Comparison of ENCODE assay signal across 20 cellular contexts in genomic region chr11:95419915-95420314, GRCh38.
DNase-seq lines count a peak whose midpoint lies in the region; ATAC-seq and TF ChIP-seq lines count a peak whose summit lies in the region.
"Had no signal": no experiment of that assay in that cellular context is flagged by ENCODE, and none has a peak within 500 bp of the region (broad histone marks: within the 10 kb centered on the region; RNA-seq: fewer than 3 reads in every experiment).

No MANE protein-coding gene starts in this region.

- POLR2A ChIA-PET in AG04449 (lab: Yijun Ruan, JAX), result no interaction called here
- POLR2A ChIA-PET in A673 (lab: Charles Lee; ENCODE audit: low non-redundant PET), result no interaction called here

- ATAC-seq in foreskin keratinocyte, result peak; percentile 98
- ATAC-seq: A549; activated naive CD8-positive, alpha-beta T cell treated with anti-CD3 and anti-CD28 coated beads, Interleukin-2, amount 50 U/mL, for 24 hours; HepG2; right cardiac atrium had no signal

- H3K4me1 ChIP-seq in foreskin keratinocyte, result no peaks in the 10 kb centered on the region
- H3K4me1 ChIP-seq in A673 (ENCODE audit: insufficient read depth, low read length, poor library complexity, severe bottlenecking), result no peaks in the 10 kb centered on the region
- H3K4me1 ChIP-seq: A549, SJSA1 had no signal

- H3K27ac ChIP-seq in brain microvascular endothelial cell (no peak overlapping the region), foreskin keratinocyte (peak overlapping the region; percentile 64), A673 (ENCODE audit: low read depth, low read length, poor library complexity, severe bottlenecking) (no peak overlapping the region)
- H3K27ac ChIP-seq: A549, coronary artery, SJSA1 had no signal

- no TSS peak for BruUV-seq in A673 (replicated peaks; lab: Mats Ljungman, UMichigan)

- H3K27me3 ChIP-seq in brain microvascular endothelial cell (replicated peaks), result no peaks in the 10 kb centered on the region
- no peaks in the 10 kb centered on the region for H3K27me3 ChIP-seq in foreskin keratinocyte
- H3K27me3 ChIP-seq in A673 (replicated peaks; ENCODE audit: insufficient read depth, low read depth, low read length, poor library complexity), result no peaks in the 10 kb centered on the region
- H3K27me3 ChIP-seq: SJSA1 had no signal

- intact Hi-C loops in A673 (cut with micrococcal nuclease; ENCODE audit: unreplicated experiment), result no loop called here

- no peaks in the 10 kb centered on the region for H3K9me3 ChIP-seq in A673 (ENCODE audit: low read depth, low read length, poor library complexity, severe bottlenecking)
- H3K9me3 ChIP-seq: A549, SJSA1 had no signal

- in situ Hi-C loops in brain microvascular endothelial cell (cut with HindIII; ENCODE audit: low pct_ligation_motif_present, low sequenced_read_pairs), result no loop called here

- TF ChIP-seq CTCF in AG04449 (IDR thresholded peaks at IDR 0.05; ENCODE audit: insufficient read depth, low read length, missing control alignments), result no peak
- no peak for TF ChIP-seq CTCF in brain microvascular endothelial cell (IDR thresholded peaks at IDR 0.05; ENCODE audit: low read depth, low read length, missing control alignments)
- no peak for TF ChIP-seq CTCF in foreskin keratinocyte (conservative IDR thresholded peaks at IDR 0.05)
- no peak for TF ChIP-seq CTCF in A673 (conservative IDR thresholded peaks at IDR 0.05; ENCODE audit: low read depth, low read length)

- H3K4me3 ChIP-seq in AG04449 (ENCODE audit: low read depth, low read length) (no peak overlapping the region), brain microvascular endothelial cell (ENCODE audit: low read depth, low read length) (no peak overlapping the region), A673 (ENCODE audit: low read depth, low read length, poor library complexity, severe bottlenecking) (no peak overlapping the region)
- H3K4me3 ChIP-seq: A549, coronary artery, SJSA1 had no signal

- CTCF ChIA-PET in AG04449 (lab: Yijun Ruan, JAX), result interaction anchor here (0.8 to 1.7 kb wide), 2 partner anchors 12 to 285 kb away, joined by 3 to 8 read pairs; no protein-coding TSS in a partner anchor
- CTCF ChIA-PET in A673 (lab: Charles Lee), result no interaction called here

- peak; percentile 44 for DNase-seq in AG04449 (ENCODE audit: low read depth, low spot score)
- peak; percentile 68 for DNase-seq in HPDE6-E6E7 (ENCODE audit: extremely low spot score)
- DNase-seq in brain microvascular endothelial cell, result peak; percentile 77
- peak; percentile 70 to 85 for DNase-seq in foreskin keratinocyte
- no peak for DNase-seq in NCI-H82 treated with DMSO at 0.1 percent for 48 hours (lab: John Stamatoyannopoulos, UW; ENCODE audit: unreplicated experiment)
- DNase-seq in A673 (ENCODE audit: low spot score), result no peak
- DNase-seq in anterior cingulate cortex (lab: John Stamatoyannopoulos, UW), result no peak
- DNase-seq in SHP77 treated with DMSO at 0.1 percent for 48 hours (lab: John Stamatoyannopoulos, UW), result no peak
- DNase-seq: activated CD4-positive, alpha-beta T cell treated with anti-CD3 and anti-CD28 coated beads, Interleukin-2, amount 50 U/mL, for 1 hour; activated naive CD8-positive, alpha-beta T cell treated with anti-CD3 and anti-CD28 coated beads, Interleukin-2, amount 50 U/mL, for 24 hours; activated T-cell treated with anti-CD3 and anti-CD28 coated beads, Interleukin-2, amount 50 U/mL, for 48 hours; COR-L47; foreskin melanocyte; NCI-H1092; NK-92 treated with Interleukin-12 subunit alpha and Interleukin-12 subunit beta, amount 100 ng/mL, for 24 hours; right cardiac atrium had no signal

- H3K36me3 ChIP-seq in brain microvascular endothelial cell (replicated peaks) (no peaks in the 10 kb centered on the region), A673 (ENCODE audit: insufficient read depth, low read length, poor library complexity, severe bottlenecking) (no peaks in the 10 kb centered on the region)
- H3K36me3 ChIP-seq: SJSA1 had no signal

Comparison
In these comparisons a context has a peak if more than half of its experiments do, and no peak if none do; other contexts are left out.
1. DNase-seq: peak in AG04449 (single experiment), HPDE6-E6E7 (single experiment), brain microvascular endothelial cell (single experiment) and foreskin keratinocyte (2 of 2); none in NCI-H82 treated with DMSO at 0.1 percent for 48 hours (single experiment), A673 (single experiment), anterior cingulate cortex (0 of 58) and SHP77 treated with DMSO at 0.1 percent for 48 hours (single experiment).